ENCODE assay signal across 9 cellular contexts in genomic region chr16:2857451-2858244, GRCh38. TPM values are rescaled to one million over a fixed set of nuclear protein-coding genes. Genes with fewer than 3 reads are reported as not detected.
DNase-seq lines count a peak whose midpoint lies in the region; ATAC-seq and TF ChIP-seq lines count a peak whose summit lies in the region.
"Had no signal": no experiment of that assay in that cellular context is flagged by ENCODE, and none has a peak within 500 bp of the region (broad histone marks: within the 10 kb centered on the region; RNA-seq: fewer than 3 reads in every experiment).

TSS of gene PRSS22 (minus strand) at chr16:2858170. CDS start at chr16:2858104, 66 bp downstream.

- H3K4me1 ChIP-seq in Panc1 (ENCODE audit: control insufficient read depth, insufficient read depth, low read length) (peaks cover 18% of the 10 kb centered on the region), parathyroid adenoma (peaks cover 4% of the 10 kb centered on the region)

- H3K27ac ChIP-seq in Panc1 (ENCODE audit: low read length): peak within 1 kb of the TSS; percentile 79
- peak within 1 kb of the TSS; percentile 74 for H3K27ac ChIP-seq in epithelial cell of prostate
- H3K27ac ChIP-seq in parathyroid adenoma: peak within 1 kb of the TSS; percentile 99
- no peak within 1 kb of the TSS for H3K27ac ChIP-seq in substantia nigra (ENCODE audit: low read depth, low read length, poor library complexity, severe bottlenecking)

- H3K9ac ChIP-seq in parathyroid adenoma: peak within 1 kb of the TSS; percentile 77

- H3K36me3 ChIP-seq in Panc1 (ENCODE audit: control insufficient read depth, insufficient read depth, low read length) (no peaks in the 10 kb centered on the region), parathyroid adenoma (ENCODE audit: control insufficient read depth, insufficient read depth, low read length) (no peaks in the 10 kb centered on the region)

- H3K4me3 ChIP-seq in Panc1 (ENCODE audit: low read depth in 2 of 2, low read length in 2 of 2) (peak within 1 kb of the TSS; percentile 37 to 65), parathyroid adenoma (ENCODE audit: low read depth, low read length) (peak within 1 kb of the TSS; percentile 86)

- peak within 1 kb of the TSS; percentile 98 for H2AFZ ChIP-seq in parathyroid adenoma

- DNase-seq in Daoy (ENCODE audit: low read depth) (peak; percentile 34), Panc1 (ENCODE audit: low read depth, low spot score) (no peak), epithelial cell of prostate (ENCODE audit: low read depth, low spot score) (no peak), substantia nigra (lab: John Stamatoyannopoulos, UW) (no peak), SKM-1 (lab: John Stamatoyannopoulos, UW; ENCODE audit: unreplicated experiment) (no peak), A172 (ENCODE audit: low spot score) (no peak)
- DNase-seq: central memory CD4-positive, alpha-beta T cell had no signal

- TF ChIP-seq CTCF in Panc1 (IDR thresholded peaks at IDR 0.05) (no peak), parathyroid adenoma (IDR thresholded peaks at IDR 0.05) (no peak)

- peak within 1 kb of the TSS; percentile 63 for H3K4me2 ChIP-seq in parathyroid adenoma (ENCODE audit: low read length)

- POLR2A ChIA-PET in Panc1 (lab: Charles Lee): no interaction called here

- ATAC-seq in Panc1 (peak; percentile 70), HG03571 (IDR thresholded peaks at IDR 0.05; ENCODE audit: unreplicated experiment) (no peak)

- in situ Hi-C loops in Panc1 (cut with HindIII; ENCODE audit: low pct_unique_long_range_greater_than_20kb, low sequenced_read_pairs): no loop called here

- intact Hi-C loops in Panc1 (cut with micrococcal nuclease; ENCODE audit: unreplicated experiment): no loop called here

- no TSS peak for BruUV-seq in Panc1 (replicated peaks; lab: Mats Ljungman, UMichigan)

- CTCF ChIA-PET in Panc1 (lab: Charles Lee): no interaction called here

- H3K27me3 ChIP-seq in Panc1 (ENCODE audit: control insufficient read depth, insufficient read depth, low read length) (no peaks in the 10 kb centered on the region), parathyroid adenoma (ENCODE audit: control insufficient read depth, insufficient read depth, low read length) (no peaks in the 10 kb centered on the region)

- H3K9me3 ChIP-seq in Panc1 (ENCODE audit: control insufficient read depth, insufficient read depth, low read depth, low read length): peaks cover 7% of the 10 kb centered on the region
- no peaks in the 10 kb centered on the region for H3K9me3 ChIP-seq in parathyroid adenoma (ENCODE audit: control insufficient read depth, low read length)

- no peaks in the 10 kb centered on the region for H3K79me2 ChIP-seq in parathyroid adenoma

RNA-seq across cellular contexts. Expression of gene PRSS22, which starts in this region (rescaled TPM):
- total RNA-seq in Daoy (2014; rRNA removed; shearing (Covaris generic)): 0.11 TPM in 1 of 2 replicates, not detected in the other
- total RNA-seq in Panc1 (2021; ENCODE audit: unreplicated experiment): 23.9 TPM
- 37.3 TPM for polyA plus RNA-seq in Panc1 (2012; ENCODE audit: insufficient read length)
- total RNA-seq in A172 (2014; rRNA removed; shearing (Covaris generic)): not detected in 2 replicates

Comparison
In these comparisons a context has a peak if more than half of its experiments do, and no peak if none do; other contexts are left out.
1. RNA of gene PRSS22 (total RNA-seq): 23.9 TPM in Panc1 (single experiment); 0.11 TPM in Daoy and not detected in A172; every median in the first group is over 10 times any median in the second.
2. Peak in DNase-seq in Daoy; RNA of the gene not detected or under 1 TPM.